1 cellular context compared by ENCODE assay signal in genomic region chr12:7935773-7936581, GRCh38.
TF ChIP-seq lines count a peak whose summit lies in the region.

SLC2A3 (minus strand) TSS chr12:7936187; CDS start chr12:7936034, 153 bp downstream.

TF ChIP-seq in H1, 55 proteins besides CTCF, POLR2A, EP300 and RAD21 (continued from another document):
- TF ChIP-seq SIN3A (conservative IDR thresholded peaks at IDR 0.05 in 1 of 2, IDR thresholded peaks at IDR 0.05 in 1 of 2; ENCODE audit: low read depth in 1 of 2, low read length in 2 of 2) (peak; percentile 9 to 81; a peak in 1 of 4 replicates), GTF2F1 (IDR thresholded peaks at IDR 0.05; ENCODE audit: borderline replicate concordance, low read depth, low read length) (peak; percentile 86; the same call in 1 of the 2 replicates), ATF3 (IDR thresholded peaks at IDR 0.05; ENCODE audit: insufficient read depth, low read depth, low read length) (no peak), TBP (IDR thresholded peaks at IDR 0.05; ENCODE audit: low read depth, low read length) (peak; percentile 93), CHD1 (IDR thresholded peaks at IDR 0.05; ENCODE audit: low read depth, low read length) (no peak), EGR1 (IDR thresholded peaks at IDR 0.05; ENCODE audit: borderline replicate concordance, low read depth, low read length) (no peak), RFX5 (IDR thresholded peaks at IDR 0.05; ENCODE audit: borderline replicate concordance, low read depth, low read length) (no peak), CHD7 (IDR thresholded peaks at IDR 0.05; ENCODE audit: insufficient replicate concordance, low read length) (no peak), SIRT6 (IDR thresholded peaks at IDR 0.05; ENCODE audit: low read length) (no peak), RNF2 (IDR thresholded peaks at IDR 0.05; ENCODE audit: borderline replicate concordance, low read depth, low read length, missing control alignments, poor library complexity, severe bottlenecking) (no peak), FOSL1 (IDR thresholded peaks at IDR 0.05; ENCODE audit: insufficient read depth, low read depth, low read length) (no peak), RXRA (IDR thresholded peaks at IDR 0.05; ENCODE audit: insufficient read depth, low read depth, low read length) (no peak), HDAC6 (IDR thresholded peaks at IDR 0.05; ENCODE audit: low read depth, low read length) (no peak), MAX (IDR thresholded peaks at IDR 0.05) (no peak), CBX5 (IDR thresholded peaks at IDR 0.05; ENCODE audit: low read depth, low read length) (no peak), ASH2L (IDR thresholded peaks at IDR 0.05; ENCODE audit: low read length) (no peak), PHF8 (conservative IDR thresholded peaks at IDR 0.05; ENCODE audit: low read depth, low read length) (peak; percentile 45), POLR2AphosphoS5 (IDR thresholded peaks at IDR 0.05; ENCODE audit: low read depth, low read length) (peak; percentile 98)
